In genomic region chr14:96999654-97000155, GRCh38 we compare ENCODE assay signal across 17 cellular contexts.
"Had no signal": no experiment of that assay in that cellular context is flagged by ENCODE, and none has a peak within 500 bp of the region (broad histone marks: within the 10 kb centered on the region; RNA-seq: fewer than 3 reads in every experiment).

No MANE protein-coding gene starts in this region.

- H3K27ac Mint-ChIP-seq: stimulated activated naive B cell treated with anti-CD40 and anti-IgM and Interleukin-4, amounts not matched to agents 10 μg/mL and 1 μg/mL and 100 μg/mL, for 72 hours; stimulated activated naive CD8-positive, alpha-beta T cell treated with anti-CD3 and anti-CD28 coated beads, Interleukin-15, amount 100 ng/mL, for 72 hours had no signal

- ATAC-seq: heart left ventricle; left lobe of liver; mucosa of descending colon; naive thymus-derived CD8-positive, alpha-beta T cell; stimulated activated naive B cell treated with anti-CD40 and anti-IgM and Interleukin-4, amounts not matched to agents 10 μg/mL and 1 μg/mL and 100 μg/mL, for 72 hours; stimulated activated naive CD8-positive, alpha-beta T cell treated with anti-CD3 and anti-CD28 coated beads, Interleukin-15, amount 100 ng/mL, for 72 hours had no signal

- H3K4me3 ChIP-seq: coronary artery, heart left ventricle, mucosa of descending colon, ovary, right atrium auricular region, sigmoid colon, skin epidermis, testis, transverse colon had no signal

- H3K4me3 Mint-ChIP-seq: naive thymus-derived CD8-positive, alpha-beta T cell; stimulated activated naive B cell treated with anti-CD40 and anti-IgM and Interleukin-4, amounts not matched to agents 10 μg/mL and 1 μg/mL and 100 μg/mL, for 72 hours; stimulated activated naive CD8-positive, alpha-beta T cell treated with anti-CD3 and anti-CD28 coated beads, Interleukin-15, amount 100 ng/mL, for 72 hours had no signal

- DNase-seq: effector CD4-positive, alpha-beta T cell; heart left ventricle; hippocampal formation; mucosa of descending colon; naive thymus-derived CD8-positive, alpha-beta T cell; ovary; sigmoid colon; stimulated activated CD4-positive, alpha-beta T cell treated with anti-CD3 and anti-CD28 coated beads, Interleukin-2, amount 100 ng/mL, for 24 hours; stimulated activated CD4-positive, alpha-beta T cell treated with anti-CD3 and anti-CD28 coated beads, Interleukin-4, amount 100 ng/mL, for 4 hours; stimulated activated naive B cell treated with anti-CD40 and anti-IgM and Interleukin-4, amounts not matched to agents 10 μg/mL and 1 μg/mL and 100 μg/mL, for 72 hours; stimulated activated naive CD8-positive, alpha-beta T cell treated with anti-CD3 and anti-CD28 coated beads, Interleukin-15, amount 100 ng/mL, for 72 hours; testis; transverse colon had no signal
